Comparison of ENCODE assay signal across 14 cellular contexts in the genomic region with DNA sequence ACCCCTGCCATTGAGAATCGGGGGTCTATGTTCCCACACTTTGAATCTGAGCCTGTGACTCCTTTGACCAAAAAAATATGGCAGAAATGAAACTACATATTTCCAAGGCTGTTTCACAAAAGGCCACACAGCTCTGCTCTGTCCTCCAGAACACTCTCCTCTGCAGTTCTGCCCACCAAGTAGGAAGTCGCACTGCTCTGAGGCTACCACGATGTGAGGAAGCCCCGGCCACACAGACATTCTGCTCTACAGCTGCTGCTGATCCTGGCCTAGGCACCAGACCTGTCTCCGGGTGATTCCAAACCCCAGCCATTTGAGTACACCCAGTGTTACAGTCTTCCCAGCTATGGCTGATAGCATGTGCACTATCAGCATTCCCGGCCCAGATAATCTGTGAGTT.
DNase-seq lines count a peak whose midpoint lies in the region; ATAC-seq and TF ChIP-seq lines count a peak whose summit lies in the region.
"Had no signal": no experiment of that assay in that cellular context is flagged by ENCODE, and none has a peak within 500 bp of the region (broad histone marks: within the 10 kb centered on the region; RNA-seq: fewer than 3 reads in every experiment).

No MANE protein-coding gene starts in this region.

- H3K27me3 Mint-ChIP-seq in CD4-positive, alpha-beta memory T cell: no peaks in the 10 kb centered on the region
- H3K27me3 Mint-ChIP-seq in T-helper 2 cell treated with Interferon-gamma antibody and Interleukin-4, amounts not matched to agents 5 μg/mL and 100 μg/mL, for 36 hours (ENCODE audit: low read depth): no peaks in the 10 kb centered on the region

- no peak overlapping the region for H3K4me3 ChIP-seq in CD4-positive, alpha-beta memory T cell (ENCODE audit: low read length in 2 of 2)
- H3K4me3 ChIP-seq in mucosa of descending colon (no peak overlapping the region), PC-9 (no peak overlapping the region)
- H3K4me3 ChIP-seq: suprapubic skin had no signal

- intact Hi-C loops in CD4-positive, alpha-beta memory T cell (cut with micrococcal nuclease): loop anchor here (2.0 kb wide), 2 partner anchors 33 to 85 kb away; a partner anchor contains a TSS
- intact Hi-C loops in mucosa of descending colon (cut with DNase I, micrococcal nuclease) (no loop called here), PC-9 (cut with micrococcal nuclease; ENCODE audit: unreplicated experiment) (no loop called here)

- peak overlapping the region in 6 of 8 donors; percentile 7 to 78 (median 20) for H3K4me3 Mint-ChIP-seq in CD4-positive, alpha-beta memory T cell
- peak overlapping the region; percentile 63 for H3K4me3 Mint-ChIP-seq in T-helper 2 cell treated with Interferon-gamma antibody and Interleukin-4, amounts not matched to agents 5 μg/mL and 100 μg/mL, for 36 hours
- H3K4me3 Mint-ChIP-seq: CD14-positive monocyte had no signal

- no peaks in the 10 kb centered on the region for H3K79me2 ChIP-seq in PC-9 (ENCODE audit: low read depth)

- no peaks in the 10 kb centered on the region for H3K9me3 ChIP-seq in CD4-positive, alpha-beta memory T cell (ENCODE audit: control insufficient read depth in 1 of 2, low read length in 2 of 2)
- H3K9me3 ChIP-seq in mucosa of descending colon (no peaks in the 10 kb centered on the region), PC-9 (ENCODE audit: insufficient read depth, low read depth) (no peaks in the 10 kb centered on the region)
- H3K9me3 ChIP-seq: suprapubic skin had no signal

- H3K9me3 Mint-ChIP-seq in CD4-positive, alpha-beta memory T cell: no peaks in the 10 kb centered on the region
- H3K9me3 Mint-ChIP-seq in T-helper 2 cell treated with Interferon-gamma antibody and Interleukin-4, amounts not matched to agents 5 μg/mL and 100 μg/mL, for 36 hours: no peaks in the 10 kb centered on the region
- H3K9me3 Mint-ChIP-seq: CD14-positive monocyte had no signal

- H3K27ac ChIP-seq in CD4-positive, alpha-beta memory T cell (ENCODE audit: low read depth, low read length): peak overlapping the region; percentile 50
- no peak overlapping the region for H3K27ac ChIP-seq in PC-9
- H3K27ac ChIP-seq: suprapubic skin had no signal

- POLR2A ChIA-PET in CD4-positive, alpha-beta memory T cell (lab: Charles Lee; ENCODE audit: partially characterized antibody): interaction anchor here (0.6 kb wide), 1 partner anchor 44 kb away, joined by 3 read pairs; no protein-coding TSS in a partner anchor
- POLR2A ChIA-PET in PC-9 (lab: Charles Lee; ENCODE audit: unreplicated experiment): no interaction called here

- TF ChIP-seq CTCF in mucosa of descending colon (IDR thresholded peaks at IDR 0.05) (no peak), PC-9 (conservative IDR thresholded peaks at IDR 0.05) (no peak)

- peak; percentile 41 for ATAC-seq in HG02678 (IDR thresholded peaks at IDR 0.05; ENCODE audit: unreplicated experiment)
- ATAC-seq in mucosa of descending colon: peak; percentile 33

- peak in 1 of 5 donors; percentile 5 for DNase-seq in CD4-positive, alpha-beta memory T cell
- DNase-seq in T-helper 2 cell treated with Interferon-gamma antibody and Interleukin-4, amounts not matched to agents 5 μg/mL and 100 μg/mL, for 36 hours (ENCODE audit: low spot score): no peak
- DNase-seq in mucosa of descending colon (no peak), hypothalamus (lab: John Stamatoyannopoulos, UW) (no peak), NCI-H146 (lab: John Stamatoyannopoulos, UW) (no peak), NAMALWA (ENCODE audit: low spot score) (no peak), PC-9 (no peak)
- DNase-seq: HCEC 1CT, NCI-H187 treated with DMSO at 0.1 percent for 48 hours, NCI-H774, SHP77 had no signal

- no peak overlapping the region for H2AFZ ChIP-seq in PC-9

- peaks cover 5% of the 10 kb centered on the region; the same call in 1 of the 2 replicates for H3F3A ChIP-seq in PC-9 (ENCODE audit: insufficient read depth, low read depth)

- H3K36me3 Mint-ChIP-seq in CD4-positive, alpha-beta memory T cell: no peaks in the 10 kb centered on the region
- H3K36me3 Mint-ChIP-seq in T-helper 2 cell treated with Interferon-gamma antibody and Interleukin-4, amounts not matched to agents 5 μg/mL and 100 μg/mL, for 36 hours (ENCODE audit: low read depth): peaks cover 6% of the 10 kb centered on the region
- H3K36me3 Mint-ChIP-seq: CD14-positive monocyte had no signal

- H3K4me1 Mint-ChIP-seq in CD4-positive, alpha-beta memory T cell: peaks cover 33 to 46% (median 39%) of the 10 kb centered on the region in 4 donors
- H3K4me1 Mint-ChIP-seq in T-helper 2 cell treated with Interferon-gamma antibody and Interleukin-4, amounts not matched to agents 5 μg/mL and 100 μg/mL, for 36 hours (ENCODE audit: low read depth): peaks cover 52% of the 10 kb centered on the region

- H3K4me1 ChIP-seq in CD4-positive, alpha-beta memory T cell (ENCODE audit: insufficient read depth, low read length): peaks cover 33% of the 10 kb centered on the region
- no peaks in the 10 kb centered on the region for H3K4me1 ChIP-seq in mucosa of descending colon (ENCODE audit: low read depth)
- H3K4me1 ChIP-seq in PC-9 (replicated peaks; ENCODE audit: insufficient read depth): peaks cover 13% of the 10 kb centered on the region

- H4K20me1 ChIP-seq in PC-9 (ENCODE audit: insufficient read depth): no peaks in the 10 kb centered on the region

- no peaks in the 10 kb centered on the region for H3K9me2 ChIP-seq in PC-9 (ENCODE audit: insufficient read depth)

- CTCF ChIA-PET in CD4-positive, alpha-beta memory T cell (lab: Charles Lee; ENCODE audit: partially characterized antibody): interaction anchor here (1.7 to 2.5 kb wide), 3 partner anchors 32 to 128 kb away, joined by 4 to 14 read pairs (median 10); no protein-coding TSS in a partner anchor
- CTCF ChIA-PET in PC-9 (lab: Charles Lee): no interaction called here

- H3K36me3 ChIP-seq in CD4-positive, alpha-beta memory T cell (ENCODE audit: insufficient read depth, low read length): no peaks in the 10 kb centered on the region
- H3K36me3 ChIP-seq in mucosa of descending colon (ENCODE audit: low read depth) (no peaks in the 10 kb centered on the region), PC-9 (ENCODE audit: low read depth) (no peaks in the 10 kb centered on the region)
- H3K36me3 ChIP-seq: suprapubic skin had no signal

- H3K4me2 ChIP-seq in PC-9: no peak overlapping the region

- H3K27ac Mint-ChIP-seq in CD4-positive, alpha-beta memory T cell: peak overlapping the region; percentile 78 to 91 (median 85)
- peak overlapping the region; percentile 93 for H3K27ac Mint-ChIP-seq in T-helper 2 cell treated with Interferon-gamma antibody and Interleukin-4, amounts not matched to agents 5 μg/mL and 100 μg/mL, for 36 hours

- BruUV-seq in PC-9 (replicated peaks; lab: Mats Ljungman, UMichigan): no TSS peak

- no peaks in the 10 kb centered on the region for H3K27me3 ChIP-seq in CD4-positive, alpha-beta memory T cell (ENCODE audit: insufficient read depth, low read length)
- H3K27me3 ChIP-seq in PC-9 (ENCODE audit: insufficient read depth, low read depth): no peaks in the 10 kb centered on the region
- H3K27me3 ChIP-seq: suprapubic skin had no signal
